ENCODE assay signal across 11 cellular contexts in genomic region chr5:95729115-95730010, GRCh38. TPM values are rescaled to one million over a fixed set of nuclear protein-coding genes. Genes with fewer than 3 reads are reported as not detected.
DNase-seq lines count a peak whose midpoint lies in the region; ATAC-seq and TF ChIP-seq lines count a peak whose summit lies in the region.
"Had no signal": no experiment of that assay in that cellular context is flagged by ENCODE, and none has a peak within 500 bp of the region (broad histone marks: within the 10 kb centered on the region; RNA-seq: fewer than 3 reads in every experiment).

No MANE protein-coding gene starts in this region.

- POLR2A ChIA-PET in activated CD4-positive, alpha-beta memory T cell treated with anti-CD3 and anti-CD28 coated beads, Interleukin-2, amount 10 ng/mL, durations not matched to agents 7 days and 5 days (lab: Charles Lee), result no interaction called here

- H3K27ac Mint-ChIP-seq in activated CD4-positive, alpha-beta memory T cell treated with anti-CD3 and anti-CD28 coated beads, Interleukin-2, amount 10 ng/mL, durations not matched to agents 7 days and 5 days, result no peak overlapping the region

- H3K9me3 ChIP-seq in endocrine pancreas (ENCODE audit: control insufficient read depth, low read length) (no peaks in the 10 kb centered on the region), parathyroid adenoma (ENCODE audit: control insufficient read depth, low read length) (no peaks in the 10 kb centered on the region)

- H3K27me3 Mint-ChIP-seq in activated CD4-positive, alpha-beta memory T cell treated with anti-CD3 and anti-CD28 coated beads, Interleukin-2, amount 10 ng/mL, durations not matched to agents 7 days and 5 days, result peaks cover 67% of the 10 kb centered on the region

- DNase-seq in DMS53 (lab: John Stamatoyannopoulos, UW), result peak; percentile 35
- DNase-seq in M059J (ENCODE audit: low read depth), result peak; percentile 51
- no peak for DNase-seq in activated CD4-positive, alpha-beta memory T cell treated with anti-CD3 and anti-CD28 coated beads, Interleukin-2, amount 10 ng/mL, durations not matched to agents 7 days and 5 days
- DNase-seq in NK-92 (lab: John Stamatoyannopoulos, UW; ENCODE audit: unreplicated experiment), result no peak
- no peak for DNase-seq in stimulated activated CD4-positive, alpha-beta T cell treated with anti-CD3 and anti-CD28 coated beads, Interleukin-1b, Interleukin-23, amount 100 ng/mL, for 48 hours
- DNase-seq: left colon; stimulated activated CD4-positive, alpha-beta T cell treated with anti-CD3 and anti-CD28 coated beads, Interleukin-12 subunit alpha, Interleukin-12 subunit beta, amount 100 ng/mL, for 4 hours had no signal

- H2AFZ ChIP-seq in parathyroid adenoma, result peak overlapping the region; percentile 68

- peaks cover 4% of the 10 kb centered on the region for H3K36me3 Mint-ChIP-seq in activated CD4-positive, alpha-beta memory T cell treated with anti-CD3 and anti-CD28 coated beads, Interleukin-2, amount 10 ng/mL, durations not matched to agents 7 days and 5 days (ENCODE audit: low read depth)

- no peak overlapping the region for H3K4me3 Mint-ChIP-seq in activated CD4-positive, alpha-beta memory T cell treated with anti-CD3 and anti-CD28 coated beads, Interleukin-2, amount 10 ng/mL, durations not matched to agents 7 days and 5 days

- no peak for TF ChIP-seq CTCF in parathyroid adenoma (IDR thresholded peaks at IDR 0.05)

- no peak for ATAC-seq in GM18519 (IDR thresholded peaks at IDR 0.05; ENCODE audit: low FRiP score, unreplicated experiment)
- ATAC-seq: left colon had no signal

- H3K27me3 ChIP-seq in endocrine pancreas (ENCODE audit: control insufficient read depth, insufficient read depth, low read length), result no peaks in the 10 kb centered on the region
- no peaks in the 10 kb centered on the region for H3K27me3 ChIP-seq in parathyroid adenoma (ENCODE audit: control insufficient read depth, insufficient read depth, low read length)

- H3K4me1 ChIP-seq in endocrine pancreas (ENCODE audit: control insufficient read depth, insufficient read depth, low read length), result peaks cover 43% of the 10 kb centered on the region
- peaks cover 24% of the 10 kb centered on the region for H3K4me1 ChIP-seq in parathyroid adenoma

- no peak overlapping the region for H3K9ac ChIP-seq in endocrine pancreas (ENCODE audit: control insufficient read depth, insufficient read depth, low read length)
- H3K9ac ChIP-seq in parathyroid adenoma, result no peak overlapping the region

- H3K79me2 ChIP-seq in parathyroid adenoma, result no peaks in the 10 kb centered on the region

- H3K4me3 ChIP-seq in endocrine pancreas (ENCODE audit: control insufficient read depth, insufficient read depth, low read length) (peak overlapping the region; percentile 74), parathyroid adenoma (ENCODE audit: low read depth, low read length) (no peak overlapping the region)

- H3K36me3 ChIP-seq in endocrine pancreas (ENCODE audit: control insufficient read depth, insufficient read depth, low read length) (no peaks in the 10 kb centered on the region), parathyroid adenoma (ENCODE audit: control insufficient read depth, insufficient read depth, low read length) (no peaks in the 10 kb centered on the region)

- peak overlapping the region; percentile 83 for H3K27ac ChIP-seq in parathyroid adenoma

- peaks cover 23% of the 10 kb centered on the region for H3K4me1 Mint-ChIP-seq in activated CD4-positive, alpha-beta memory T cell treated with anti-CD3 and anti-CD28 coated beads, Interleukin-2, amount 10 ng/mL, durations not matched to agents 7 days and 5 days

- CTCF ChIA-PET in activated CD4-positive, alpha-beta memory T cell treated with anti-CD3 and anti-CD28 coated beads, Interleukin-2, amount 10 ng/mL, durations not matched to agents 7 days and 5 days (lab: Charles Lee), result interaction anchor here (1.7 to 1.8 kb wide), 2 partner anchors 65 to 83 kb away, joined by 3 to 6 read pairs; partner anchors contain the start of gene RFESD

- no peak overlapping the region for H3K4me2 ChIP-seq in parathyroid adenoma (ENCODE audit: low read length)

- H3K9me3 Mint-ChIP-seq in activated CD4-positive, alpha-beta memory T cell treated with anti-CD3 and anti-CD28 coated beads, Interleukin-2, amount 10 ng/mL, durations not matched to agents 7 days and 5 days, result no peaks in the 10 kb centered on the region

RNA-seq across cellular contexts. Expression of gene RHOBTB3, which starts 1.8 kb away (rescaled TPM):
- 192 and 286 TPM in 2 replicates for total RNA-seq in M059J (2014; rRNA removed; shearing (Covaris generic))
- under 1 TPM in 1 of 2 experiments, not detected in 1; 0.15 TPM for total RNA-seq in activated CD4-positive, alpha-beta memory T cell treated with anti-CD3 and anti-CD28 coated beads, Interleukin-2, amount 10 ng/mL, durations not matched to agents 7 days and 5 days

RNA-seq across cellular contexts. Expression of gene SPATA9, which starts 46.6 kb away (rescaled TPM):
- 0.54 and 1.3 TPM in 2 replicates for total RNA-seq in M059J (2014; rRNA removed; shearing (Covaris generic))
- not detected for total RNA-seq in activated CD4-positive, alpha-beta memory T cell treated with anti-CD3 and anti-CD28 coated beads, Interleukin-2, amount 10 ng/mL, durations not matched to agents 7 days and 5 days
- total RNA-seq: bronchial epithelial cell had no signal

Comparison
In these comparisons a context has a peak if more than half of its experiments do, and no peak if none do; other contexts are left out.
1. DNase-seq: peak in DMS53 (single experiment) and M059J (single experiment); none in activated CD4-positive, alpha-beta memory T cell treated with anti-CD3 and anti-CD28 coated beads, Interleukin-2, amount 10 ng/mL, durations not matched to agents 7 days and 5 days (single experiment), NK-92 (single experiment) and stimulated activated CD4-positive, alpha-beta T cell treated with anti-CD3 and anti-CD28 coated beads, Interleukin-1b, Interleukin-23, amount 100 ng/mL, for 48 hours (single experiment).
2. RNA of gene RHOBTB3, which starts 1.8 kb away (total RNA-seq): 192 to 286 TPM in M059J; 0.15 TPM in activated CD4-positive, alpha-beta memory T cell treated with anti-CD3 and anti-CD28 coated beads, Interleukin-2, amount 10 ng/mL, durations not matched to agents 7 days and 5 days; every median in the first group is over 100 times any median in the second.